In the genomic region with DNA sequence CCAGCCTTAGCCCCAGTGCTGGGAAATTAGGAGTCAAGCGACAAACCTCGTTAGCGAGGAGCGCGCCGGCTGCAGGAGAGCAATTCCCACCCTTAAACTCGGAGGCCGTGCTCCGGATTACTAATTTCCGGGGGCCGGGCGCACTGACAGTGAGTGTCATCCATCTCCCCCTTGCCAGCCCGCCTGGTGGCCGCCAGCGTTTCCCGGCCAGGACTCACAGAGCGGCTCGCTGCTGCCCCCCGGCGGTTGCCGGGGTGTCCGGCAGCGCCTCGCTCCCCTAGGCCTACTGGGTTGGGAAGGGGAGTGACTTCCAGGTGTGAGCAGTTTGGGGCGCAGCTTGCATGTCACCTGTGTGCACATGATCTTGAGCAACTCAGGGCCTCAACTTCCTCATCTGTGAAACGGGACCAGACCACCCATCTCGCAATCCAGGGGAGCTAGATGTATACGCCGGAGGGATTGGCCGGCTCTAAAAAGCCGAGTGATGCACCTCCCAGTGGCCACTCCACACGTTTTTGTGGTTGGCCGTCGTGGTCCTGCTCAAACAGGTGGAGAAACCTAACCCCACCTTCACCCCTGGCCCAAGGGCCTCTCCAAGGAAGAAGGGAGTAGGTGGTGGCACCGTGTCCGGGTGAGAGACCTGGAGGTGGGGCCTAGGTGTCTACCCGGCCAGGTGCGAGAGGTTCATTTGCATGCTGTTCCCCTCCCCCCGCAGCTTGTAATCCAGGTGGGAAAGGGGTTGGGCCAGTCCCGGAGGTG, we compare ENCODE assay signal across 8 cellular contexts. TPM values are rescaled to one million over a fixed set of nuclear protein-coding genes. Genes with fewer than 3 reads are reported as not detected.
A peak's percentile ranks its signal among the peaks of the same experiment; 100 is the strongest.
DNase-seq lines count a peak whose midpoint lies in the region; ATAC-seq and TF ChIP-seq lines count a peak whose summit lies in the region.

No MANE protein-coding gene starts in this region.

- TF ChIP-seq CTCF in GM10266 (IDR thresholded peaks at IDR 0.05; ENCODE audit: control insufficient read depth, insufficient read depth, low read depth, missing control alignments), result peak; percentile 90

- peak; percentile 91 for DNase-seq in GM10266 (ENCODE audit: extremely low spot score)
- peak; percentile 62 for DNase-seq in NCI-H345 treated with DMSO at 0.1 percent for 48 hours (lab: John Stamatoyannopoulos, UW; ENCODE audit: unreplicated experiment)
- DNase-seq in activated CD4-positive, alpha-beta T cell treated with anti-CD3 and anti-CD28 coated beads for 1 hour, result peak; percentile 79
- peak; percentile 90 for DNase-seq in cerebellum (ENCODE audit: low spot score)
- peak; percentile 67 for DNase-seq in kidney glomerular epithelial cell (lab: John Stamatoyannopoulos, UW)
- peak; percentile 92 for DNase-seq in stimulated activated CD4-positive, alpha-beta T cell treated with anti-CD3 and anti-CD28 coated beads, Interleukin-15, amount 100 ng/mL, for 24 hours

- ATAC-seq in HG03159 (IDR thresholded peaks at IDR 0.05; ENCODE audit: unreplicated experiment) (peak; percentile 34), GM18873 (IDR thresholded peaks at IDR 0.05; ENCODE audit: low FRiP score, unreplicated experiment) (no peak)

RNA-seq across cellular contexts. Expression of a gene that starts 2.5 kb away (rescaled TPM):
- 45.9 TPM for total RNA-seq in cerebellum
